Comparison of ENCODE assay signal across 23 cellular contexts in genomic region chr2:179855673-179856072, GRCh38. TPM values are rescaled to one million over a fixed set of nuclear protein-coding genes. Genes with fewer than 3 reads are reported as not detected.
DNase-seq lines count a peak whose midpoint lies in the region; ATAC-seq and TF ChIP-seq lines count a peak whose summit lies in the region.
"Had no signal": no experiment of that assay in that cellular context is flagged by ENCODE, and none has a peak within 500 bp of the region (broad histone marks: within the 10 kb centered on the region; RNA-seq: fewer than 3 reads in every experiment).

No MANE protein-coding gene starts in this region.

- H3K27me3 ChIP-seq in gastroesophageal sphincter, result peaks cover 6% of the 10 kb centered on the region

- H3K4me2 ChIP-seq in OCI-LY7 (ENCODE audit: low read length), result peak overlapping the region; percentile 89
- H3K4me2 ChIP-seq: A549 had no signal

- no peak overlapping the region for H2AFZ ChIP-seq in OCI-LY7 (ENCODE audit: low read length)

- peak; percentile 14 for DNase-seq in NAMALWA (ENCODE audit: low spot score)
- no peak for DNase-seq in OCI-LY7 (ENCODE audit: low spot score)
- DNase-seq in lower leg skin (ENCODE audit: low spot score in 2 of 2), result no peak
- DNase-seq in NCI-H2196 (lab: John Stamatoyannopoulos, UW; ENCODE audit: unreplicated experiment), result no peak
- DNase-seq in SKM-1 (lab: John Stamatoyannopoulos, UW; ENCODE audit: unreplicated experiment), result no peak
- DNase-seq: AML-193; CD4-positive, alpha-beta memory T cell; CD4-positive, CD25-positive, alpha-beta regulatory T cell; CD8-positive, alpha-beta memory T cell; COR-L47; DMS 273 treated with DMSO at 0.1 percent for 48 hours; DMS153; DMS53; DMS79 treated with DMSO at 0.1 percent for 48 hours; GF-D8 had no signal

- POLR2A ChIA-PET in OCI-LY7 (lab: Charles Lee), result interaction anchor here (1.0 to 21.0 kb wide), 5 partner anchors 8 to 43 kb away, joined by 3 to 805 read pairs (median 18); no protein-coding TSS in a partner anchor

- ATAC-seq in gastroesophageal sphincter, result no peak
- ATAC-seq: A549 had no signal

- CTCF ChIA-PET in OCI-LY7 (lab: Charles Lee; ENCODE audit: unreplicated experiment), result interaction anchor here (1.4 kb wide), 1 partner anchor 43 kb away, joined by 4 read pairs; no protein-coding TSS in a partner anchor

- TF ChIP-seq CTCF in C4-2B (conservative IDR thresholded peaks at IDR 0.05) (no peak), OCI-LY7 (conservative IDR thresholded peaks at IDR 0.05; ENCODE audit: low read length) (no peak), VCaP (conservative IDR thresholded peaks at IDR 0.05) (no peak), lower leg skin (IDR thresholded peaks at IDR 0.05) (no peak), gastroesophageal sphincter (IDR thresholded peaks at IDR 0.05) (no peak)

- H3K36me3 ChIP-seq in OCI-LY7 (ENCODE audit: insufficient read depth, low read length) (peaks cover 93% of the 10 kb centered on the region), gastroesophageal sphincter (no peaks in the 10 kb centered on the region)
- H3K36me3 ChIP-seq: BLaER1 treated with 17β-estradiol and CSF1 and Interleukin-3, amounts not matched to agents 10 nM and 100 nM had no signal

- no peaks in the 10 kb centered on the region for H3K9me3 ChIP-seq in OCI-LY7 (ENCODE audit: low read length)
- H3K9me3 ChIP-seq in gastroesophageal sphincter, result no peaks in the 10 kb centered on the region
- H3K9me3 ChIP-seq: A549; BLaER1 treated with 17β-estradiol and CSF1 and Interleukin-3, amounts not matched to agents 10 nM and 100 nM had no signal

- TF ChIP-seq EP300 in gastroesophageal sphincter (IDR thresholded peaks at IDR 0.05), result no peak

- H3K27ac ChIP-seq in C4-2B, result peak overlapping the region; percentile 78; the same call in 1 of the 2 replicates
- H3K27ac ChIP-seq in OCI-LY7 (ENCODE audit: low read depth, low read length, poor library complexity, severe bottlenecking), result peak overlapping the region; percentile 83
- peak overlapping the region; percentile 18 for H3K27ac ChIP-seq in VCaP
- peak overlapping the region in 2 of 4 donors; percentile 2 to 48 for H3K27ac ChIP-seq in gastroesophageal sphincter
- H3K27ac ChIP-seq: 22Rv1; A549; BLaER1 treated with 17β-estradiol and CSF1 and Interleukin-3, amounts not matched to agents 10 nM and 100 nM had no signal

- peaks cover 14% of the 10 kb centered on the region; the same call in 1 of the 2 replicates for H4K20me1 ChIP-seq in OCI-LY7 (ENCODE audit: insufficient read depth, low read length)

- peaks cover 100% of the 10 kb centered on the region for H3K79me2 ChIP-seq in OCI-LY7 (ENCODE audit: insufficient read depth, low read depth, low read length)

- no TSS peak for BruUV-seq in OCI-LY7 (replicated peaks; lab: Mats Ljungman, UMichigan)

- intact Hi-C loops in OCI-LY7 (cut with micrococcal nuclease; ENCODE audit: unreplicated experiment), result no loop called here
- intact Hi-C loops in lower leg skin (cut with DNase I; ENCODE audit: low total_unique reads), result no loop called here

- peak overlapping the region; percentile 90 for H3K4me3 ChIP-seq in OCI-LY7 (ENCODE audit: low read depth, low read length, poor library complexity, severe bottlenecking)
- H3K4me3 ChIP-seq in lower leg skin (ENCODE audit: low read depth, poor library complexity, severe bottlenecking), result no peak overlapping the region
- no peak overlapping the region for H3K4me3 ChIP-seq in gastroesophageal sphincter
- H3K4me3 ChIP-seq: A549; BLaER1 treated with 17β-estradiol and CSF1 and Interleukin-3, amounts not matched to agents 10 nM and 100 nM had no signal

- WGBS in lower leg skin, 2 donors, result 87 to 94% methylated on average over 1 of the region's 1 CpG
- 63 to 100% methylated on average over 1 of the region's 1 CpG for WGBS in gastroesophageal sphincter (ENCODE audit: low coverage in 1 of 2), 2 donors

- H3K4me1 ChIP-seq in OCI-LY7 (ENCODE audit: insufficient read depth, low read length, poor library complexity, severe bottlenecking) (peaks cover 51% of the 10 kb centered on the region), gastroesophageal sphincter (peaks cover 0 to 29% (median 0%) of the 10 kb centered on the region in 3 donors)

- H3K9me2 ChIP-seq in OCI-LY7 (ENCODE audit: insufficient read depth, low read length), result no peaks in the 10 kb centered on the region

- TF ChIP-seq POLR2A in lower leg skin (IDR thresholded peaks at IDR 0.05), result no peak
- TF ChIP-seq POLR2A in gastroesophageal sphincter (IDR thresholded peaks at IDR 0.05), result no peak

RNA-seq across cellular contexts. Expression of gene ZNF385B, which starts 5.7 kb away (rescaled TPM):
- total RNA-seq in OCI-LY7 (2014; rRNA removed; shearing (Covaris generic)), result 113 and 195 TPM in 2 replicates
- total RNA-seq in OCI-LY7 (2022), result 178 and 217 TPM in 2 replicates
- total RNA-seq in lower leg skin, result 1 to 10 TPM in 1 of 4 donors, under 1 TPM in 1, not detected in 2; 0.97 to 1.4 TPM
- total RNA-seq in gastroesophageal sphincter, result 1 to 10 TPM; 2.7 to 7.6 (median 3.9) TPM
- total RNA-seq: A172; B cell; CD4-positive, alpha-beta memory T cell; CD4-positive, CD25-positive, alpha-beta regulatory T cell; CD8-positive, alpha-beta memory T cell had no signal

Comparison
In these comparisons a context has a peak if more than half of its experiments do, and no peak if none do; other contexts are left out.
1. RNA of gene ZNF385B, which starts 5.7 kb away (total RNA-seq): 113 to 217 TPM in OCI-LY7; 2.7 to 7.6 TPM in gastroesophageal sphincter and 0.97 to 1.4 TPM in lower leg skin; every median in the first group is over 10 times any median in the second.